ENCODE assay signal across 12 cellular contexts in the genomic region with DNA sequence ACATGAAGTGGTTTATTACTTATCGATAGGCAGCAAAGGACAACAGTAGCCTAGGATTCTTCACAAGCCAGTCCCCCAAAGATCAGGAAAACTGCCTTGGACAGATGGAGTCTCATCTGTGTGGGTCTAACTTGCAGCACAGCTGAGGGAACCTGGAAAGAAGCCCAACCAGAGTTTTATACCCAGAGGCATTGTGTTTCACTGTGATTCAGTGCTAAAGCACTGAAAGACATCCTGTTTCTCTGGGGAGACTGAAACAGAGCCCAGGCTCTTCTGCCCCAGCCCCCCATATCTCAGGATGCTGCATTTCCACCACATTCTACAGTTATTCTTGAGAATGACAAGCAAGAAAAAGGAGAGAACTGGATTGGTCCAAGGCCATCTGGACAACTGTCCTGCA. TPM values are rescaled to one million over a fixed set of nuclear protein-coding genes. Genes with fewer than 3 reads are reported as not detected.
A peak's percentile ranks its signal among the peaks of the same experiment; 100 is the strongest.
DNase-seq lines count a peak whose midpoint lies in the region; ATAC-seq, FAIRE-seq and TF ChIP-seq lines count a peak whose summit lies in the region.
"Had no signal": no experiment of that assay in that cellular context is flagged by ENCODE, and none has a peak within 500 bp of the region (broad histone marks: within the 10 kb centered on the region; RNA-seq: fewer than 3 reads in every experiment).

No MANE protein-coding gene starts in this region.

- H3K9me3 Mint-ChIP-seq in activated naive CD8-positive, alpha-beta T cell treated with anti-CD3 and anti-CD28 coated beads, Interleukin-2, amount 50 U/mL, for 24 hours = peaks cover 14% of the 10 kb centered on the region

- TF ChIP-seq POLR2A in endothelial cell of umbilical vein (IDR thresholded peaks at IDR 0.05; ENCODE audit: low read depth, low read length) = no peak

- H3K4me1 ChIP-seq in endothelial cell of umbilical vein (ENCODE audit: control insufficient read depth, extremely low read depth, insufficient read depth, low read length) = peaks cover 11% of the 10 kb centered on the region
- no peaks in the 10 kb centered on the region for H3K4me1 ChIP-seq in colonic mucosa
- H3K4me1 ChIP-seq: upper lobe of left lung had no signal

- H3K36me3 Mint-ChIP-seq in activated naive CD8-positive, alpha-beta T cell treated with anti-CD3 and anti-CD28 coated beads, Interleukin-2, amount 50 U/mL, for 24 hours (ENCODE audit: low read depth) = no peaks in the 10 kb centered on the region

- DNase-seq in DMS 273 treated with DMSO at 0.1 percent for 48 hours (lab: John Stamatoyannopoulos, UW) (peak; percentile 63), NCI-H2171 treated with DMSO at 0.1 percent for 48 hours (lab: John Stamatoyannopoulos, UW) (peak; percentile 70), endothelial cell of umbilical vein (ENCODE audit: low read depth, low spot score) (peak; percentile 97), middle frontal gyrus (ENCODE audit: extremely low spot score, low spot score) (peak; percentile 9), colonic mucosa (no peak)
- DNase-seq in activated naive CD8-positive, alpha-beta T cell treated with anti-CD3 and anti-CD28 coated beads, Interleukin-2, amount 50 U/mL, for 24 hours = no peak
- DNase-seq: NCI-H1436 treated with DMSO at 0.1 percent for 48 hours, SHP77, upper lobe of left lung had no signal

- H3K4me2 ChIP-seq in endothelial cell of umbilical vein (ENCODE audit: insufficient read depth, low read length) = peak overlapping the region; percentile 34

- no peaks in the 10 kb centered on the region for H3K9me1 ChIP-seq in endothelial cell of umbilical vein (replicated peaks; ENCODE audit: control insufficient read depth, extremely low read depth, insufficient read depth, low read length)

- intact Hi-C loops in endothelial cell of umbilical vein (cut with micrococcal nuclease) (loop anchor here (2.0 to 5.0 kb wide), 2 partner anchors 175 to 642 kb away; no protein-coding TSS in a partner anchor), colonic mucosa (cut with DNase I) (no loop called here)

- no peak overlapping the region for H3K4me3 Mint-ChIP-seq in activated naive CD8-positive, alpha-beta T cell treated with anti-CD3 and anti-CD28 coated beads, Interleukin-2, amount 50 U/mL, for 24 hours

- H3K9me3 ChIP-seq in endothelial cell of umbilical vein (replicated peaks; ENCODE audit: control insufficient read depth, insufficient read depth, low read length) (no peaks in the 10 kb centered on the region), colonic mucosa (no peaks in the 10 kb centered on the region)
- H3K9me3 ChIP-seq: upper lobe of left lung had no signal

- H3K27ac Mint-ChIP-seq in activated naive CD8-positive, alpha-beta T cell treated with anti-CD3 and anti-CD28 coated beads, Interleukin-2, amount 50 U/mL, for 24 hours = no peak overlapping the region

- TF ChIP-seq CTCF in endothelial cell of umbilical vein (IDR thresholded peaks at IDR 0.05; ENCODE audit: extremely low read depth in 1 of 2, insufficient read depth in 1 of 2, low read depth in 1 of 2, low read length in 2 of 2) = no peak
- no peak for TF ChIP-seq CTCF in colonic mucosa (IDR thresholded peaks at IDR 0.05)

- H3K27me3 ChIP-seq in endothelial cell of umbilical vein (ENCODE audit: control insufficient read depth in 2 of 2, insufficient read depth in 2 of 2, low read length in 2 of 2) (no peaks in the 10 kb centered on the region), colonic mucosa (no peaks in the 10 kb centered on the region)
- H3K27me3 ChIP-seq: upper lobe of left lung had no signal

- H2AFZ ChIP-seq in endothelial cell of umbilical vein (ENCODE audit: low read depth, low read length) = no peak overlapping the region

- H3K79me2 ChIP-seq in endothelial cell of umbilical vein (ENCODE audit: control insufficient read depth, insufficient read depth, low read length) = no peaks in the 10 kb centered on the region

- H4K20me1 ChIP-seq in endothelial cell of umbilical vein (replicated peaks; ENCODE audit: control insufficient read depth, extremely low read depth, insufficient read depth, low read length) = no peaks in the 10 kb centered on the region

- no peaks in the 10 kb centered on the region for H3K36me3 ChIP-seq in endothelial cell of umbilical vein (ENCODE audit: control insufficient read depth in 2 of 2, extremely low read depth in 1 of 2, insufficient read depth in 2 of 2, low read length in 2 of 2)
- no peaks in the 10 kb centered on the region for H3K36me3 ChIP-seq in colonic mucosa
- H3K36me3 ChIP-seq: upper lobe of left lung had no signal

- CTCF ChIA-PET in endothelial cell of umbilical vein (lab: Charles Lee) = no interaction called here

- H3K27ac ChIP-seq in endothelial cell of umbilical vein (ENCODE audit: insufficient read depth, low read depth, low read length) = peak overlapping the region; percentile 25
- H3K27ac ChIP-seq in colonic mucosa = no peak overlapping the region
- H3K27ac ChIP-seq: upper lobe of left lung had no signal

- dilution Hi-C loops in endothelial cell of umbilical vein (cut with MboI; ENCODE audit: extremely low pct_ligation_motif_present, low sequenced_read_pairs) = no loop called here

- ATAC-seq in activated naive CD8-positive, alpha-beta T cell treated with anti-CD3 and anti-CD28 coated beads, Interleukin-2, amount 50 U/mL, for 24 hours = no peak
- ATAC-seq in GM18519 (IDR thresholded peaks at IDR 0.05; ENCODE audit: low FRiP score, unreplicated experiment) = no peak
- no peak for ATAC-seq in HG02588 (IDR thresholded peaks at IDR 0.05; ENCODE audit: unreplicated experiment)

- no peaks in the 10 kb centered on the region for H3K4me1 Mint-ChIP-seq in activated naive CD8-positive, alpha-beta T cell treated with anti-CD3 and anti-CD28 coated beads, Interleukin-2, amount 50 U/mL, for 24 hours

- no TSS peak for BruUV-seq in endothelial cell of umbilical vein (replicated peaks; lab: Mats Ljungman, UMichigan)

- POLR2A ChIA-PET in endothelial cell of umbilical vein (lab: Charles Lee) = no interaction called here

- H3K4me3 ChIP-seq in endothelial cell of umbilical vein (replicated peaks in 1 of 3; ENCODE audit: insufficient read depth in 1 of 3, low read depth in 1 of 3, low read length in 3 of 3) (no peak overlapping the region), colonic mucosa (no peak overlapping the region)
- H3K4me3 ChIP-seq: upper lobe of left lung had no signal

- FAIRE-seq in endothelial cell of umbilical vein (lab: Jason Lieb, UNC) = peak; percentile 88
- FAIRE-seq: H1 had no signal

- peaks cover 4% of the 10 kb centered on the region for H3K27me3 Mint-ChIP-seq in activated naive CD8-positive, alpha-beta T cell treated with anti-CD3 and anti-CD28 coated beads, Interleukin-2, amount 50 U/mL, for 24 hours

- H3K9ac ChIP-seq in endothelial cell of umbilical vein (replicated peaks; ENCODE audit: extremely low read depth, insufficient read depth, low read length) = no peak overlapping the region
- no peak overlapping the region for H3K9ac ChIP-seq in colonic mucosa (ENCODE audit: low read depth in 2 of 2, low read length in 2 of 2)

TF ChIP-seq in endothelial cell of umbilical vein, 7 proteins besides CTCF, POLR2A, EP300 and RAD21:
- TF ChIP-seq GATA2 (IDR thresholded peaks at IDR 0.05; ENCODE audit: insufficient read depth, insufficient read length, low read depth, low read length) (no peak), JUN (IDR thresholded peaks at IDR 0.05; ENCODE audit: borderline replicate concordance, insufficient read depth, insufficient read length, low read depth) (peak; percentile 45), POLR2AphosphoS5 (IDR thresholded peaks at IDR 0.05; ENCODE audit: insufficient read depth, low read depth, low read length) (peak; percentile 24), EZH2 (IDR thresholded peaks at IDR 0.05; ENCODE audit: borderline replicate concordance, low read depth, low read length, severe bottlenecking) (no peak), FOS (IDR thresholded peaks at IDR 0.05; ENCODE audit: borderline replicate concordance, insufficient read depth, low read length) (peak; percentile 54)

RNA-seq across cellular contexts. Expression of gene PYDC2, which starts 48.2 kb away (rescaled TPM):
- total RNA-seq in endothelial cell of umbilical vein = not detected in 2 replicates
- not detected in 2 replicates for polyA plus RNA-seq in endothelial cell of umbilical vein
- not detected in 2 replicates for polyA plus RNA-seq in endothelial cell of umbilical vein (2011; cell fraction: cytosol; rRNA removed)
- polyA plus RNA-seq in endothelial cell of umbilical vein (2011; cell fraction: nucleus; rRNA removed) = not detected in 2 replicates
- not detected in 2 replicates for polyA plus RNA-seq in endothelial cell of umbilical vein (2012)
- not detected in 2 replicates for polyA minus RNA-seq in endothelial cell of umbilical vein
- not detected for polyA minus RNA-seq in endothelial cell of umbilical vein (2011; cell fraction: cytosol; rRNA and poly(A)+ RNA removed)
- not detected in 2 replicates for polyA minus RNA-seq in endothelial cell of umbilical vein (2011; cell fraction: nucleus; rRNA and poly(A)+ RNA removed)
- total RNA-seq in colonic mucosa = not detected
- total RNA-seq: H1, upper lobe of left lung had no signal
- polyA plus RNA-seq: H1 had no signal

Comparison
In these comparisons a context has a peak if more than half of its experiments do, and no peak if none do; other contexts are left out.
1. DNase-seq: peak in DMS 273 treated with DMSO at 0.1 percent for 48 hours (single experiment), NCI-H2171 treated with DMSO at 0.1 percent for 48 hours (single experiment), endothelial cell of umbilical vein (single experiment) and middle frontal gyrus (single experiment); none in activated naive CD8-positive, alpha-beta T cell treated with anti-CD3 and anti-CD28 coated beads, Interleukin-2, amount 50 U/mL, for 24 hours (single experiment) and colonic mucosa (single experiment).